Comparison of ENCODE assay signal across 16 cellular contexts in genomic region chr19:2305424-2305823, GRCh38. TPM values are rescaled to one million over a fixed set of nuclear protein-coding genes. Genes with fewer than 3 reads are reported as not detected.
A peak's percentile ranks its signal among the peaks of the same experiment; 100 is the strongest.
DNase-seq lines count a peak whose midpoint lies in the region; ATAC-seq lines count a peak whose summit lies in the region.
"Had no signal": no experiment of that assay in that cellular context is flagged by ENCODE, and none has a peak within 500 bp of the region (broad histone marks: within the 10 kb centered on the region; RNA-seq: fewer than 3 reads in every experiment).

No MANE protein-coding gene starts in this region.

- intact Hi-C loops in left colon (cut with DNase I, micrococcal nuclease) = no loop called here

- POLR2A ChIA-PET in activated CD4-positive, alpha-beta T cell treated with anti-CD3 and anti-CD28 coated beads, Interleukin-2, amount 10 ng/mL, durations not matched to agents 7 days and 5 days (lab: Charles Lee) = no interaction called here

- H3K36me3 Mint-ChIP-seq in activated CD4-positive, alpha-beta T cell treated with anti-CD3 and anti-CD28 coated beads, Interleukin-2, amount 10 ng/mL, durations not matched to agents 7 days and 5 days (ENCODE audit: low read depth) = peaks cover 2% of the 10 kb centered on the region
- H3K36me3 Mint-ChIP-seq: CD8-positive, alpha-beta T cell had no signal

- no peaks in the 10 kb centered on the region for H3K9me3 Mint-ChIP-seq in activated CD4-positive, alpha-beta T cell treated with anti-CD3 and anti-CD28 coated beads, Interleukin-2, amount 10 ng/mL, durations not matched to agents 7 days and 5 days
- H3K9me3 Mint-ChIP-seq: CD8-positive, alpha-beta T cell had no signal

- peak overlapping the region; percentile 13 for H3K27ac Mint-ChIP-seq in activated CD4-positive, alpha-beta T cell treated with anti-CD3 and anti-CD28 coated beads, Interleukin-2, amount 10 ng/mL, durations not matched to agents 7 days and 5 days
- H3K27ac Mint-ChIP-seq: CD8-positive, alpha-beta T cell had no signal

- H3K27me3 Mint-ChIP-seq in activated CD4-positive, alpha-beta T cell treated with anti-CD3 and anti-CD28 coated beads, Interleukin-2, amount 10 ng/mL, durations not matched to agents 7 days and 5 days = peaks cover 69% of the 10 kb centered on the region

- CTCF ChIA-PET in activated CD4-positive, alpha-beta T cell treated with anti-CD3 and anti-CD28 coated beads, Interleukin-2, amount 10 ng/mL, durations not matched to agents 7 days and 5 days (lab: Charles Lee) = interaction anchor here (0.6 to 1.0 kb wide), 3 partner anchors 10 to 1211 kb away, joined by 3 read pairs; no protein-coding TSS in a partner anchor

- ATAC-seq in left colon (peak; percentile 8), GM19035 (IDR thresholded peaks at IDR 0.05; ENCODE audit: unreplicated experiment) (no peak)
- ATAC-seq: CD8-positive, alpha-beta T cell had no signal

- no peak overlapping the region for H3K4me3 Mint-ChIP-seq in activated CD4-positive, alpha-beta T cell treated with anti-CD3 and anti-CD28 coated beads, Interleukin-2, amount 10 ng/mL, durations not matched to agents 7 days and 5 days
- H3K4me3 Mint-ChIP-seq: CD8-positive, alpha-beta T cell had no signal

- DNase-seq in activated CD4-positive, alpha-beta T cell treated with anti-CD3 and anti-CD28 coated beads, Interleukin-2, amount 10 ng/mL, durations not matched to agents 7 days and 5 days = no peak
- DNase-seq in activated CD4-positive, alpha-beta T cell treated with anti-CD3 and anti-CD28 coated beads for 4 hours = no peak
- peak; percentile 26 for DNase-seq in NCI-H69 (lab: John Stamatoyannopoulos, UW)
- DNase-seq in left colon = no peak
- no peak for DNase-seq in H4 (ENCODE audit: low spot score)
- no peak for DNase-seq in SHP77 (lab: John Stamatoyannopoulos, UW)
- DNase-seq in C1 segment of cervical spinal cord (lab: John Stamatoyannopoulos, UW) = no peak
- DNase-seq: CD8-positive, alpha-beta T cell; COR-L47; DMS153; DMS79 treated with DMSO at 0.1 percent for 48 hours; EL; GOT3; KBM-7 had no signal

- H3K4me1 Mint-ChIP-seq in activated CD4-positive, alpha-beta T cell treated with anti-CD3 and anti-CD28 coated beads, Interleukin-2, amount 10 ng/mL, durations not matched to agents 7 days and 5 days = peaks cover 7% of the 10 kb centered on the region

RNA-seq across cellular contexts. Expression of gene LINGO3, which starts 2.5 kb away (rescaled TPM):
- total RNA-seq in activated CD4-positive, alpha-beta T cell treated with anti-CD3 and anti-CD28 coated beads, Interleukin-2, amount 10 ng/mL, durations not matched to agents 7 days and 5 days = under 1 TPM; 0.35 to 0.44 TPM
- total RNA-seq in left colon = not detected
- 0.02 TPM in 1 of 2 replicates, not detected in the other for total RNA-seq in H4 (2014; rRNA removed; shearing (Covaris generic))
- total RNA-seq: A673 had no signal

RNA-seq across cellular contexts. Expression of gene LSM7, which starts 23.0 kb away (rescaled TPM):
- 100 to 1,000 TPM; 105 to 114 TPM for total RNA-seq in activated CD4-positive, alpha-beta T cell treated with anti-CD3 and anti-CD28 coated beads, Interleukin-2, amount 10 ng/mL, durations not matched to agents 7 days and 5 days
- total RNA-seq in left colon = 100 to 1,000 TPM in 1 of 2 donors, 10 to 100 TPM in 1; 67.1 to 101 TPM
- total RNA-seq in H4 (2014; rRNA removed; shearing (Covaris generic)) = 235 and 259 TPM in 2 replicates

RNA-seq across cellular contexts. Expression of gene SPPL2B, which starts 23.1 kb away (rescaled TPM):
- total RNA-seq in activated CD4-positive, alpha-beta T cell treated with anti-CD3 and anti-CD28 coated beads, Interleukin-2, amount 10 ng/mL, durations not matched to agents 7 days and 5 days = 10 to 100 TPM; 69.9 to 96.6 TPM
- 100 to 1,000 TPM; 142 to 173 TPM for total RNA-seq in left colon
- total RNA-seq in H4 (2014; rRNA removed; shearing (Covaris generic)) = 9.3 and 10.2 TPM in 2 replicates

RNA-seq across cellular contexts. Expression of gene PEAK3, which starts 23.4 kb away (rescaled TPM):
- total RNA-seq in activated CD4-positive, alpha-beta T cell treated with anti-CD3 and anti-CD28 coated beads, Interleukin-2, amount 10 ng/mL, durations not matched to agents 7 days and 5 days = under 1 TPM; 0.17 to 0.25 TPM
- under 1 TPM; 0.15 to 0.78 TPM for total RNA-seq in left colon
- total RNA-seq in H4 (2014; rRNA removed; shearing (Covaris generic)) = 0.06 TPM in 1 of 2 replicates, not detected in the other
- total RNA-seq: A673; CD8-positive, alpha-beta T cell had no signal

RNA-seq across cellular contexts. Expression of gene JSRP1, which starts 49.2 kb away (rescaled TPM):
- under 1 TPM in 1 of 2 experiments, not detected in 1; 0.27 TPM for total RNA-seq in activated CD4-positive, alpha-beta T cell treated with anti-CD3 and anti-CD28 coated beads, Interleukin-2, amount 10 ng/mL, durations not matched to agents 7 days and 5 days
- total RNA-seq in left colon = 1 to 10 TPM in 1 of 2 donors, under 1 TPM in 1; 0.55 to 2.6 TPM
- total RNA-seq in H4 (2014; rRNA removed; shearing (Covaris generic)) = 0.66 TPM in 1 of 2 replicates, not detected in the other
